Comparison of ENCODE assay signal across 16 cellular contexts in genomic region chr3:69532828-69533219, GRCh38.
DNase-seq lines count a peak whose midpoint lies in the region; ATAC-seq and TF ChIP-seq lines count a peak whose summit lies in the region.
"Had no signal": no experiment of that assay in that cellular context is flagged by ENCODE, and none has a peak within 500 bp of the region (broad histone marks: within the 10 kb centered on the region; RNA-seq: fewer than 3 reads in every experiment).

No MANE protein-coding gene starts in this region.

- peak overlapping the region; percentile 23 for H3K27ac ChIP-seq in right cardiac atrium (ENCODE audit: low read length)
- H3K27ac ChIP-seq in right atrium auricular region: no peak overlapping the region
- H3K27ac ChIP-seq in hepatocyte: no peak overlapping the region
- peak overlapping the region; percentile 18 for H3K27ac ChIP-seq in substantia nigra (ENCODE audit: low read depth, low read length, poor library complexity, severe bottlenecking)
- H3K27ac ChIP-seq: C4-2B had no signal

- ATAC-seq in right cardiac atrium (no peak), HG03097 (IDR thresholded peaks at IDR 0.05; ENCODE audit: low FRiP score, unreplicated experiment) (no peak), GM19455 (IDR thresholded peaks at IDR 0.05; ENCODE audit: unreplicated experiment) (no peak), GM21423 (IDR thresholded peaks at IDR 0.05; ENCODE audit: unreplicated experiment) (no peak)
- ATAC-seq: GM23338, HepG2 had no signal

- H3K4me2 ChIP-seq in hepatocyte: peak overlapping the region; percentile 32
- H3K4me2 ChIP-seq: GM23338 had no signal

- DNase-seq in right cardiac atrium (no peak), right atrium auricular region (ENCODE audit: low spot score) (no peak), hepatocyte (ENCODE audit: low spot score) (no peak), substantia nigra (lab: John Stamatoyannopoulos, UW) (no peak)
- DNase-seq: 8988T; AML-193; Caco-2; CD4-positive, alpha-beta T cell; HCEC 1CT; HFFc6 had no signal

- H3K36me3 ChIP-seq in right atrium auricular region (no peaks in the 10 kb centered on the region), hepatocyte (replicated peaks; ENCODE audit: insufficient read depth, low read depth) (no peaks in the 10 kb centered on the region)

- no peaks in the 10 kb centered on the region for H3K79me2 ChIP-seq in hepatocyte

- no peaks in the 10 kb centered on the region for H4K20me1 ChIP-seq in hepatocyte (ENCODE audit: insufficient read depth, poor library complexity, severe bottlenecking)

- H3K4me3 ChIP-seq in right cardiac atrium (ENCODE audit: low read length) (no peak overlapping the region), right atrium auricular region (no peak overlapping the region), hepatocyte (no peak overlapping the region)
- H3K4me3 ChIP-seq: GM23338 had no signal

- intact Hi-C loops in right cardiac atrium (cut with DNase I): loop anchor here in 1 of 4 donors (10.0 kb wide), 1 partner anchor 78 kb away; no protein-coding TSS in a partner anchor

- H3K9me3 ChIP-seq in right cardiac atrium (ENCODE audit: control insufficient read depth, low read length) (no peaks in the 10 kb centered on the region), right atrium auricular region (no peaks in the 10 kb centered on the region), hepatocyte (ENCODE audit: low read depth) (no peaks in the 10 kb centered on the region)
- H3K9me3 ChIP-seq: Caco-2 had no signal

- H3K27me3 ChIP-seq in right cardiac atrium (ENCODE audit: control insufficient read depth, insufficient read depth): no peaks in the 10 kb centered on the region
- no peaks in the 10 kb centered on the region for H3K27me3 ChIP-seq in right atrium auricular region
- H3K27me3 ChIP-seq in hepatocyte: peaks cover 8% of the 10 kb centered on the region

- H3K9me2 ChIP-seq in hepatocyte (replicated peaks; ENCODE audit: insufficient read depth): no peaks in the 10 kb centered on the region

- WGBS in right cardiac atrium: 51% methylated on average over 2 of the region's 2 CpGs
- WGBS in hepatocyte (ENCODE audit: low lambda C conversion rate, missing lambda C conversion rate): 76% methylated on average over 2 of the region's 2 CpGs

- peaks cover 8% of the 10 kb centered on the region for H3K4me1 ChIP-seq in right cardiac atrium (ENCODE audit: control insufficient read depth, insufficient read depth, low read length)
- peaks cover 0 to 24% of the 10 kb centered on the region in 2 donors for H3K4me1 ChIP-seq in right atrium auricular region
- peaks cover 7% of the 10 kb centered on the region for H3K4me1 ChIP-seq in hepatocyte (ENCODE audit: insufficient read depth)
- H3K4me1 ChIP-seq: Caco-2 had no signal

- TF ChIP-seq CTCF in right atrium auricular region (IDR thresholded peaks at IDR 0.05) (no peak), hepatocyte (IDR thresholded peaks at IDR 0.05; ENCODE audit: poor library complexity) (no peak)

- H2AFZ ChIP-seq in hepatocyte: no peak overlapping the region
- H2AFZ ChIP-seq: GM23338 had no signal

Comparison
In these comparisons a context has a peak if more than half of its experiments do, and no peak if none do; other contexts are left out.
1. H3K27ac ChIP-seq: peak in right cardiac atrium (single experiment) and substantia nigra (single experiment); none in right atrium auricular region (0 of 2) and hepatocyte (single experiment).